Comparison of ENCODE assay signal across 1 cellular context in genomic region chr12:56230449-56231183, GRCh38.
TF ChIP-seq lines count a peak whose summit lies in the region.

No MANE protein-coding gene starts in this region.

TF ChIP-seq in K562, 482 proteins besides CTCF, POLR2A, EP300 and RAD21:
- TF ChIP-seq ASH1L (IDR thresholded peaks at IDR 0.05; ENCODE audit: borderline replicate concordance, low read depth, partially characterized antibody) (no peak), CREB3L1 (IDR thresholded peaks at IDR 0.05; ENCODE audit: borderline replicate concordance, low read depth) (no peak), MBD2 (IDR thresholded peaks at IDR 0.05; ENCODE audit: borderline replicate concordance, low read depth) (no peak)
